ENCODE assay signal across 8 cellular contexts in the genomic region with DNA sequence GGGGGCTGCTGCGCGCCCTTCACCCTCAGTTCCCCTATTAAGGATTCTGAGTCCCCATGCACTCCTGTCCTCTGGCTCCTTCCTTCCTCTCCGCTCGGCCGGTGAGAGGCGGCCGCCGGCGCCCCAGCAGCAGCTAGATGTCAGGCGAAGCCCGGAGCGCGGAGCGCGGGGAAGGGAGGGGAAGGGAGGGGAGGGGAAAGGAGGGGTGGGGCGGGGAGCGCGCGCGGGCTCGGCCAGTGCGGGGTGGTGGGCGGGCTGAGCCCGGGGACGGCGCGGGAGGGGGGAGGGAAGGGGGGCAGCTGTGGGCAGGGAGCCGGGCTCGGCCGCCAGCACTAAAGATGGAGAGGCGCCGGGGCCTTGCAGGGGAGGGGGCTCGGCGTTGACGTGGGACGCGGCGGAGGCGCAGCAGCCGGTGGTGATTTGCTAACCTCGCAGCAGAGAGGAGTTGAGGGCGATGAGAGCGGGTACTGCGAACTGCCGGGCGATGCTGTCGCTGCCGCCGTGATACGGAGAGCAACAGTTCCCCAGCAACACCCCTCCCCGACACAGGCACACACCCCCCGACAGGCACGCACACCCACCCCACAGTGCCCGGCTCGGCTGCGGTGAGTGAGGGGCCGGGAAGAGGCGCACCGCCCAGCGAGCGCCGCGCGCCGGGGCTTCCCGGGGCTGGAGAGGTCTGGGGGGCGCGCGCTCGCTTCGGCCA. TPM values are rescaled to one million over a fixed set of nuclear protein-coding genes. Genes with fewer than 3 reads are reported as not detected.
DNase-seq lines count a peak whose midpoint lies in the region; ATAC-seq, FAIRE-seq and TF ChIP-seq lines count a peak whose summit lies in the region.

A gene with protein sequence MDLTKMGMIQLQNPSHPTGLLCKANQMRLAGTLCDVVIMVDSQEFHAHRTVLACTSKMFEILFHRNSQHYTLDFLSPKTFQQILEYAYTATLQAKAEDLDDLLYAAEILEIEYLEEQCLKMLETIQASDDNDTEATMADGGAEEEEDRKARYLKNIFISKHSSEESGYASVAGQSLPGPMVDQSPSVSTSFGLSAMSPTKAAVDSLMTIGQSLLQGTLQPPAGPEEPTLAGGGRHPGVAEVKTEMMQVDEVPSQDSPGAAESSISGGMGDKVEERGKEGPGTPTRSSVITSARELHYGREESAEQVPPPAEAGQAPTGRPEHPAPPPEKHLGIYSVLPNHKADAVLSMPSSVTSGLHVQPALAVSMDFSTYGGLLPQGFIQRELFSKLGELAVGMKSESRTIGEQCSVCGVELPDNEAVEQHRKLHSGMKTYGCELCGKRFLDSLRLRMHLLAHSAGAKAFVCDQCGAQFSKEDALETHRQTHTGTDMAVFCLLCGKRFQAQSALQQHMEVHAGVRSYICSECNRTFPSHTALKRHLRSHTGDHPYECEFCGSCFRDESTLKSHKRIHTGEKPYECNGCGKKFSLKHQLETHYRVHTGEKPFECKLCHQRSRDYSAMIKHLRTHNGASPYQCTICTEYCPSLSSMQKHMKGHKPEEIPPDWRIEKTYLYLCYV (plus strand): TSS at position 434 of the 706 bp plus-strand sequence. CDS start 3,590 bp downstream, outside the sequence.

- FAIRE-seq in pancreas (lab: Jason Lieb, UNC) = no peak

- TF ChIP-seq CTCF in pancreas (IDR thresholded peaks at IDR 0.05) = peak in 1 of 4 donors; percentile 7

- ATAC-seq in left cardiac atrium (peak; percentile 78 to 80), pancreas (peak; percentile 68 to 81 (median 75)), HG03095 (IDR thresholded peaks at IDR 0.05; ENCODE audit: unreplicated experiment) (no peak)

- no peak for TF ChIP-seq RAD21 in Ishikawa (IDR thresholded peaks at IDR 0.05; ENCODE audit: low read depth)

- H3K36me3 ChIP-seq in pancreas = peaks cover 0 to 14% (median 14%) of the 10 kb centered on the region in 3 donors

- H3K4me1 ChIP-seq in pancreas = peaks cover 4 to 18% (median 17%) of the 10 kb centered on the region in 3 donors

- H3K4me3 ChIP-seq in pancreas = peak within 1 kb of the TSS; percentile 79 to 98 (median 92)

- H3K27me3 ChIP-seq in pancreas = no peaks in the 10 kb centered on the region

- H3K9me3 ChIP-seq in pancreas = no peaks in the 10 kb centered on the region

- peak; percentile 86 for DNase-seq in SKM-1 treated with dmso at 0.1 percent for 144 hours (lab: John Stamatoyannopoulos, UW; ENCODE audit: unreplicated experiment)
- DNase-seq in amniotic epithelial cell (ENCODE audit: low read depth) = peak; percentile 86
- peak; percentile 91 for DNase-seq in left cardiac atrium
- peak; percentile 87 to 97 (median 92) for DNase-seq in pancreas
- no peak for DNase-seq in AG08396 (ENCODE audit: low spot score)
- no peak for DNase-seq in epidermal melanocyte (ENCODE audit: insufficient read length, low spot score)

- intact Hi-C loops in left cardiac atrium (cut with DNase I) = loop anchor here in 1 of 2 donors (5.0 kb wide), 1 partner anchor 123 kb away; no protein-coding TSS in a partner anchor
- intact Hi-C loops in pancreas (cut with DNase I) = loop anchor here in 1 of 3 donors (5.0 kb wide), 1 partner anchor 123 kb away; no protein-coding TSS in a partner anchor

- H3K27ac ChIP-seq in pancreas = peak within 1 kb of the TSS; percentile 88 to 93 (median 90)

- 1% methylated on average over 48 to 71 of the region's 71 CpGs for WGBS in pancreas, 2 donors

- TF ChIP-seq EP300 in Ishikawa (IDR thresholded peaks at IDR 0.05; ENCODE audit: borderline replicate concordance) = no peak

TF ChIP-seq in Ishikawa, 13 proteins besides CTCF, POLR2A, EP300 and RAD21:
- TF ChIP-seq, protein P1, sequence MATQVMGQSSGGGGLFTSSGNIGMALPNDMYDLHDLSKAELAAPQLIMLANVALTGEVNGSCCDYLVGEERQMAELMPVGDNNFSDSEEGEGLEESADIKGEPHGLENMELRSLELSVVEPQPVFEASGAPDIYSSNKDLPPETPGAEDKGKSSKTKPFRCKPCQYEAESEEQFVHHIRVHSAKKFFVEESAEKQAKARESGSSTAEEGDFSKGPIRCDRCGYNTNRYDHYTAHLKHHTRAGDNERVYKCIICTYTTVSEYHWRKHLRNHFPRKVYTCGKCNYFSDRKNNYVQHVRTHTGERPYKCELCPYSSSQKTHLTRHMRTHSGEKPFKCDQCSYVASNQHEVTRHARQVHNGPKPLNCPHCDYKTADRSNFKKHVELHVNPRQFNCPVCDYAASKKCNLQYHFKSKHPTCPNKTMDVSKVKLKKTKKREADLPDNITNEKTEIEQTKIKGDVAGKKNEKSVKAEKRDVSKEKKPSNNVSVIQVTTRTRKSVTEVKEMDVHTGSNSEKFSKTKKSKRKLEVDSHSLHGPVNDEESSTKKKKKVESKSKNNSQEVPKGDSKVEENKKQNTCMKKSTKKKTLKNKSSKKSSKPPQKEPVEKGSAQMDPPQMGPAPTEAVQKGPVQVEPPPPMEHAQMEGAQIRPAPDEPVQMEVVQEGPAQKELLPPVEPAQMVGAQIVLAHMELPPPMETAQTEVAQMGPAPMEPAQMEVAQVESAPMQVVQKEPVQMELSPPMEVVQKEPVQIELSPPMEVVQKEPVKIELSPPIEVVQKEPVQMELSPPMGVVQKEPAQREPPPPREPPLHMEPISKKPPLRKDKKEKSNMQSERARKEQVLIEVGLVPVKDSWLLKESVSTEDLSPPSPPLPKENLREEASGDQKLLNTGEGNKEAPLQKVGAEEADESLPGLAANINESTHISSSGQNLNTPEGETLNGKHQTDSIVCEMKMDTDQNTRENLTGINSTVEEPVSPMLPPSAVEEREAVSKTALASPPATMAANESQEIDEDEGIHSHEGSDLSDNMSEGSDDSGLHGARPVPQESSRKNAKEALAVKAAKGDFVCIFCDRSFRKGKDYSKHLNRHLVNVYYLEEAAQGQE (IDR thresholded peaks at IDR 0.05; ENCODE audit: low read depth) = no peak
- TF ChIP-seq TEAD4 (IDR thresholded peaks at IDR 0.05) (no peak), YY1 (IDR thresholded peaks at IDR 0.05; ENCODE audit: low read depth) (0 out of 2 replicates have a peak, but pooled peaks have one; percentile 13), CEBPB (IDR thresholded peaks at IDR 0.05) (no peak), EGR1 (IDR thresholded peaks at IDR 0.05) (no peak)

RNA-seq across cellular contexts. Expression of the gene that starts here (rescaled TPM):
- total RNA-seq in left cardiac atrium (10 to 100 TPM; 65.2 to 79.5 TPM), pancreas (10 to 100 TPM in 5 of 6 donors, 1 to 10 TPM in 1; 8.1 to 76.4 (median 47.0) TPM)
- 10 to 100 TPM; 12.0 to 41.3 TPM for polyA plus RNA-seq in pancreas

Comparison
In these comparisons a context has a peak if more than half of its experiments do, and no peak if none do; other contexts are left out.
1. DNase-seq: peak in SKM-1 treated with dmso at 0.1 percent for 144 hours (single experiment), amniotic epithelial cell (single experiment), left cardiac atrium (single experiment) and pancreas (6 of 6); none in AG08396 (single experiment) and epidermal melanocyte (single experiment).